Comparison of ENCODE assay signal across 12 cellular contexts in the genomic region with DNA sequence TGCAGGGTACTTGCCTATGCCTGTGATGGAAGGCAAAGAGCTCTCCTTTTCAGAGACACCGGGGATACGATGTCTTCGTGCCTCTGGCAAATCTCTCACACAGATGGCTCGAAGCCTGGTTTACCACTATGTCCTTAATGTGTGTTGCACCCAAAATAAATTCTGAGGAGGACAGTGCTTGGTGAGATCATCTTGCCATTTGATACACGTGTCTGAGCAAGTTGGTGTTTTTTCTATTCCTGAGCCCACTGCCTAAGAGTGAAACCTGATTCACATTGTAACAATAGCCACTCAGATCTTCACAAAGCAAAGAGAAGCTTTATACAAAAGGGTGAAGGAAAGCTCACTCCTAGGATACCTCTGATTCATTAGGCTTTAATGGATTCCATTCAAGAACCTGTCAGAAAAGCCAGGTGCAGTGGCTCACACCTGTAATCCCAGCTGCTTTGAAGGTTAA. TPM values are rescaled to one million over a fixed set of nuclear protein-coding genes. Genes with fewer than 3 reads are reported as not detected.
DNase-seq lines count a peak whose midpoint lies in the region; ATAC-seq and TF ChIP-seq lines count a peak whose summit lies in the region.
"Had no signal": no experiment of that assay in that cellular context is flagged by ENCODE, and none has a peak within 500 bp of the region (broad histone marks: within the 10 kb centered on the region; RNA-seq: fewer than 3 reads in every experiment).

No MANE protein-coding gene starts in this region.

- no peak for ATAC-seq in stimulated activated naive CD8-positive, alpha-beta T cell treated with anti-CD3 and anti-CD28 coated beads, Interleukin-15, Interleukin-2, amounts not matched to agents 100 U/mL and 50 U/mL, for 24 hours

- H3K27me3 ChIP-seq in cardiac muscle cell: no peaks in the 10 kb centered on the region
- peaks cover 6% of the 10 kb centered on the region for H3K27me3 ChIP-seq in CD8-positive, alpha-beta memory T cell (ENCODE audit: insufficient read depth, low read length, poor library complexity, severe bottlenecking)
- H3K27me3 ChIP-seq: thyroid gland had no signal

- peak overlapping the region; percentile 10 for H3K27ac ChIP-seq in cardiac muscle cell
- no peak overlapping the region for H3K27ac ChIP-seq in CD8-positive, alpha-beta memory T cell (ENCODE audit: low read depth, low read length)

- no peak for TF ChIP-seq CTCF in cardiac muscle cell (IDR thresholded peaks at IDR 0.05; ENCODE audit: low read depth, low read length)

- peaks cover 12% of the 10 kb centered on the region for H3K4me1 ChIP-seq in cardiac muscle cell (ENCODE audit: low read depth)
- H3K4me1 ChIP-seq in CD8-positive, alpha-beta memory T cell (ENCODE audit: insufficient read depth, low read length): no peaks in the 10 kb centered on the region

- no peak overlapping the region for H3K4me3 Mint-ChIP-seq in CD8-positive, alpha-beta memory T cell
- H3K4me3 Mint-ChIP-seq: immature natural killer cell had no signal

- no peaks in the 10 kb centered on the region for H3K9me3 Mint-ChIP-seq in CD8-positive, alpha-beta memory T cell
- H3K9me3 Mint-ChIP-seq: immature natural killer cell had no signal

- H3K36me3 Mint-ChIP-seq in CD8-positive, alpha-beta memory T cell: peaks cover 0 to 4% (median 2%) of the 10 kb centered on the region in 3 donors
- H3K36me3 Mint-ChIP-seq: immature natural killer cell had no signal

- DNase-seq in NCI-H1417 treated with DMSO at 0.1 percent for 48 hours (lab: John Stamatoyannopoulos, UW) (peak; percentile 79), NCI-H69 (lab: John Stamatoyannopoulos, UW) (peak; percentile 96), cardiac muscle cell (ENCODE audit: low read depth in 1 of 2, low spot score in 1 of 2) (no peak), superior temporal gyrus (ENCODE audit: extremely low spot score) (peak; percentile 40), GM03348 (ENCODE audit: low spot score) (no peak)
- no peak for DNase-seq in stimulated activated naive CD8-positive, alpha-beta T cell treated with anti-CD3 and anti-CD28 coated beads, Interleukin-15, Interleukin-2, amounts not matched to agents 100 U/mL and 50 U/mL, for 24 hours
- DNase-seq in CD8-positive, alpha-beta memory T cell: no peak
- DNase-seq: activated CD8-positive, alpha-beta memory T cell treated with anti-CD3 and anti-CD28 coated beads, Interleukin-2, amount 50 U/mL, for 48 hours; immature natural killer cell; NCI-H446; SHP77 treated with DMSO at 0.1 percent for 48 hours; thyroid gland had no signal

- H3K27ac Mint-ChIP-seq in CD8-positive, alpha-beta memory T cell: no peak overlapping the region
- H3K27ac Mint-ChIP-seq: immature natural killer cell had no signal

- H3K36me3 ChIP-seq in cardiac muscle cell: no peaks in the 10 kb centered on the region
- no peaks in the 10 kb centered on the region for H3K36me3 ChIP-seq in CD8-positive, alpha-beta memory T cell (ENCODE audit: insufficient read depth, low read length)
- H3K36me3 ChIP-seq: thyroid gland had no signal

- H3K9me3 ChIP-seq in cardiac muscle cell (ENCODE audit: low read depth): no peaks in the 10 kb centered on the region
- no peaks in the 10 kb centered on the region for H3K9me3 ChIP-seq in CD8-positive, alpha-beta memory T cell (ENCODE audit: low read length)
- H3K9me3 ChIP-seq: thyroid gland had no signal

- CTCF ChIA-PET in CD8-positive, alpha-beta memory T cell (lab: Charles Lee): no interaction called here

- POLR2A ChIA-PET in CD8-positive, alpha-beta memory T cell (lab: Charles Lee): no interaction called here

- H3K4me1 Mint-ChIP-seq in CD8-positive, alpha-beta memory T cell: peaks cover 0 to 12% (median 5%) of the 10 kb centered on the region in 3 donors

- H3K4me3 ChIP-seq in cardiac muscle cell: no peak overlapping the region
- no peak overlapping the region for H3K4me3 ChIP-seq in CD8-positive, alpha-beta memory T cell (ENCODE audit: low read length)
- H3K4me3 ChIP-seq: thyroid gland had no signal

- H3K27me3 Mint-ChIP-seq in CD8-positive, alpha-beta memory T cell: peaks cover 14 to 15% of the 10 kb centered on the region in 2 donors

RNA-seq across cellular contexts. Expression of a gene that starts 33.1 kb away (rescaled TPM):
- total RNA-seq in cardiac muscle cell: 65.4 and 81.4 TPM in 2 replicates
- polyA plus RNA-seq in cardiac muscle cell: 35.3 and 56.6 TPM in 2 replicates
- 10 to 100 TPM; 48.2 to 49.7 TPM for total RNA-seq in CD8-positive, alpha-beta memory T cell
- polyA plus RNA-seq in CD8-positive, alpha-beta memory T cell: 22.2 TPM

Comparison
In these comparisons a context has a peak if more than half of its experiments do, and no peak if none do; other contexts are left out.
1. DNase-seq: peak in NCI-H1417 treated with DMSO at 0.1 percent for 48 hours (single experiment), NCI-H69 (single experiment) and superior temporal gyrus (single experiment); none in cardiac muscle cell (0 of 2), stimulated activated naive CD8-positive, alpha-beta T cell treated with anti-CD3 and anti-CD28 coated beads, Interleukin-15, Interleukin-2, amounts not matched to agents 100 U/mL and 50 U/mL, for 24 hours (single experiment), GM03348 (single experiment) and CD8-positive, alpha-beta memory T cell (0 of 5).